In the genomic region with DNA sequence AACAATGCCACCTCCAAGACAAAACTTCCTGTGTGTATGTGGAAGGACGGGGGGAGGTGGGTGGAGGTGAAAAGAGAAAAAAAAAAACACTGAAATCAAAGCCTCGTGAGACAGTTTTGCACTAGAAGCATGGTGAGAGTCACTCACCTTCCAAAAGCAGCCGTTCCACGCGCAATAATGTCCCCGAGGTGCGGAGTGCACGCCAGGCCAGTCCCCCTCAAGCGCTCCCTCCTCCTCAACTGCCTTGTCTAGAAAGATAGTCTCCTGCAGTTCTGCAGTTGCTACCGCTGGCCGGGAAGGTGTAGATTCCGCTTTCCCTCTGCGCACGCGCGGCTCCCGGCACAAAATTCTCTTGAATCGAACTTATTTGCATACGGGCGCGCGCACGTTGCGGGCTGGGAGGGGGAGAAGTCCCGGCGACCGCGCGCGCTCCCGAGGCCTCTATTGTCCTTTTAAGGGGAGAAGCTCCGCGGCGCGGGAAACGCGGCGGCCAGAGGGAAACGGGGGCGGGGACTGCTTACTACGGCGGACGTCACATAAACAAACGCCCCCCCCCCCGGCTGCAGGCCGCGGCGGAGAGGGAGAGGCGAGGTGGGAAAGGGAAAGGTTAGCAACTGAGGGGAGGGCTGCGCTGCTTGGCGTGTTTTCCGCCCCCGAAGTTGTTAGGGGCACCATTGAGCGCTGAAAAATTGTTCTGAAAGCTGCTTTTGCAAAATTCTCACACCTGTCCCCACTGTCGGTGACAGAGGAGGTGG, we compare ENCODE assay signal across 1 cellular context.
TF ChIP-seq lines count a peak whose summit lies in the region.

A gene with protein sequence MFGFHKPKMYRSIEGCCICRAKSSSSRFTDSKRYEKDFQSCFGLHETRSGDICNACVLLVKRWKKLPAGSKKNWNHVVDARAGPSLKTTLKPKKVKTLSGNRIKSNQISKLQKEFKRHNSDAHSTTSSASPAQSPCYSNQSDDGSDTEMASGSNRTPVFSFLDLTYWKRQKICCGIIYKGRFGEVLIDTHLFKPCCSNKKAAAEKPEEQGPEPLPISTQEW (minus strand): TSS at position 274 of the 755 bp plus-strand sequence. CDS start 27,946 bp downstream, outside the sequence.

TF ChIP-seq in WTC11, 78 proteins besides CTCF, POLR2A, EP300 and RAD21 (continued from another document):
- TF ChIP-seq, protein P1, sequence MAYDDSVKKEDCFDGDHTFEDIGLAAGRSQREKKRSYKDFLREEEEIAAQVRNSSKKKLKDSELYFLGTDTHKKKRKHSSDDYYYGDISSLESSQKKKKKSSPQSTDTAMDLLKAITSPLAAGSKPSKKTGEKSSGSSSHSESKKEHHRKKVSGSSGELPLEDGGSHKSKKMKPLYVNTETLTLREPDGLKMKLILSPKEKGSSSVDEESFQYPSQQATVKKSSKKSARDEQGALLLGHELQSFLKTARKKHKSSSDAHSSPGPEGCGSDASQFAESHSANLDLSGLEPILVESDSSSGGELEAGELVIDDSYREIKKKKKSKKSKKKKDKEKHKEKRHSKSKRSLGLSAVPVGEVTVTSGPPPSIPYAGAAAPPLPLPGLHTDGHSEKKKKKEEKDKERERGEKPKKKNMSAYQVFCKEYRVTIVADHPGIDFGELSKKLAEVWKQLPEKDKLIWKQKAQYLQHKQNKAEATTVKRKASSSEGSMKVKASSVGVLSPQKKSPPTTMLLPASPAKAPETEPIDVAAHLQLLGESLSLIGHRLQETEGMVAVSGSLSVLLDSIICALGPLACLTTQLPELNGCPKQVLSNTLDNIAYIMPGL (CRISPR knock-in tag; IDR thresholded peaks at IDR 0.05), result 0 out of 2 replicates have a peak, but pooled peaks have one; percentile 12
- TF ChIP-seq NR1H2 (CRISPR knock-in tag; IDR thresholded peaks at IDR 0.05) (no peak), TEAD1 (CRISPR knock-in tag; IDR thresholded peaks at IDR 0.05) (peak; percentile 20; the same call in 1 of the 2 replicates), JUN (CRISPR knock-in tag; IDR thresholded peaks at IDR 0.05) (no peak), MYBL2 (CRISPR knock-in tag; IDR thresholded peaks at IDR 0.05) (no peak), FOXK1 (CRISPR knock-in tag; IDR thresholded peaks at IDR 0.05) (peak; percentile 85), OVOL2 (CRISPR knock-in tag; IDR thresholded peaks at IDR 0.05; ENCODE audit: borderline replicate concordance) (no peak), CREM (CRISPR knock-in tag; IDR thresholded peaks at IDR 0.05) (no peak), ZNF138 (CRISPR knock-in tag; conservative IDR thresholded peaks at IDR 0.05) (no peak), ELF4 (CRISPR knock-in tag; IDR thresholded peaks at IDR 0.05; ENCODE audit: low read depth) (no peak), ESRRA (CRISPR knock-in tag; IDR thresholded peaks at IDR 0.05; ENCODE audit: borderline replicate concordance) (no peak), SMAD3 (CRISPR knock-in tag; IDR thresholded peaks at IDR 0.05; ENCODE audit: borderline replicate concordance) (no peak), ATF1 (CRISPR knock-in tag; IDR thresholded peaks at IDR 0.05) (no peak), ZNF396 (CRISPR knock-in tag; IDR thresholded peaks at IDR 0.05; ENCODE audit: borderline replicate concordance) (no peak), ZNF121 (CRISPR knock-in tag; IDR thresholded peaks at IDR 0.05) (no peak)
- TF ChIP-seq, protein P2, sequence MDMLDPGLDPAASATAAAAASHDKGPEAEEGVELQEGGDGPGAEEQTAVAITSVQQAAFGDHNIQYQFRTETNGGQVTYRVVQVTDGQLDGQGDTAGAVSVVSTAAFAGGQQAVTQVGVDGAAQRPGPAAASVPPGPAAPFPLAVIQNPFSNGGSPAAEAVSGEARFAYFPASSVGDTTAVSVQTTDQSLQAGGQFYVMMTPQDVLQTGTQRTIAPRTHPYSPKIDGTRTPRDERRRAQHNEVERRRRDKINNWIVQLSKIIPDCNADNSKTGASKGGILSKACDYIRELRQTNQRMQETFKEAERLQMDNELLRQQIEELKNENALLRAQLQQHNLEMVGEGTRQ (CRISPR knock-in tag; IDR thresholded peaks at IDR 0.05), result no peak
- TF ChIP-seq, protein P3, sequence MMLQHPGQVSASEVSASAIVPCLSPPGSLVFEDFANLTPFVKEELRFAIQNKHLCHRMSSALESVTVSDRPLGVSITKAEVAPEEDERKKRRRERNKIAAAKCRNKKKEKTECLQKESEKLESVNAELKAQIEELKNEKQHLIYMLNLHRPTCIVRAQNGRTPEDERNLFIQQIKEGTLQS (CRISPR knock-in tag; conservative IDR thresholded peaks at IDR 0.05), result no peak
- TF ChIP-seq, protein P4, sequence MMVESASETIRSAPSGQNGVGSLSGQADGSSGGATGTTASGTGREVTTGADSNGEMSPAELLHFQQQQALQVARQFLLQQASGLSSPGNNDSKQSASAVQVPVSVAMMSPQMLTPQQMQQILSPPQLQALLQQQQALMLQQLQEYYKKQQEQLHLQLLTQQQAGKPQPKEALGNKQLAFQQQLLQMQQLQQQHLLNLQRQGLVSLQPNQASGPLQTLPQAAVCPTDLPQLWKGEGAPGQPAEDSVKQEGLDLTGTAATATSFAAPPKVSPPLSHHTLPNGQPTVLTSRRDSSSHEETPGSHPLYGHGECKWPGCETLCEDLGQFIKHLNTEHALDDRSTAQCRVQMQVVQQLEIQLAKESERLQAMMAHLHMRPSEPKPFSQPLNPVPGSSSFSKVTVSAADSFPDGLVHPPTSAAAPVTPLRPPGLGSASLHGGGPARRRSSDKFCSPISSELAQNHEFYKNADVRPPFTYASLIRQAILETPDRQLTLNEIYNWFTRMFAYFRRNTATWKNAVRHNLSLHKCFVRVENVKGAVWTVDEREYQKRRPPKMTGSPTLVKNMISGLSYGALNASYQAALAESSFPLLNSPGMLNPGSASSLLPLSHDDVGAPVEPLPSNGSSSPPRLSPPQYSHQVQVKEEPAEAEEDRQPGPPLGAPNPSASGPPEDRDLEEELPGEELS (CRISPR knock-in tag; IDR thresholded peaks at IDR 0.05), result peak; percentile 32; the same call in 1 of the 2 replicates
- TF ChIP-seq, protein P5, sequence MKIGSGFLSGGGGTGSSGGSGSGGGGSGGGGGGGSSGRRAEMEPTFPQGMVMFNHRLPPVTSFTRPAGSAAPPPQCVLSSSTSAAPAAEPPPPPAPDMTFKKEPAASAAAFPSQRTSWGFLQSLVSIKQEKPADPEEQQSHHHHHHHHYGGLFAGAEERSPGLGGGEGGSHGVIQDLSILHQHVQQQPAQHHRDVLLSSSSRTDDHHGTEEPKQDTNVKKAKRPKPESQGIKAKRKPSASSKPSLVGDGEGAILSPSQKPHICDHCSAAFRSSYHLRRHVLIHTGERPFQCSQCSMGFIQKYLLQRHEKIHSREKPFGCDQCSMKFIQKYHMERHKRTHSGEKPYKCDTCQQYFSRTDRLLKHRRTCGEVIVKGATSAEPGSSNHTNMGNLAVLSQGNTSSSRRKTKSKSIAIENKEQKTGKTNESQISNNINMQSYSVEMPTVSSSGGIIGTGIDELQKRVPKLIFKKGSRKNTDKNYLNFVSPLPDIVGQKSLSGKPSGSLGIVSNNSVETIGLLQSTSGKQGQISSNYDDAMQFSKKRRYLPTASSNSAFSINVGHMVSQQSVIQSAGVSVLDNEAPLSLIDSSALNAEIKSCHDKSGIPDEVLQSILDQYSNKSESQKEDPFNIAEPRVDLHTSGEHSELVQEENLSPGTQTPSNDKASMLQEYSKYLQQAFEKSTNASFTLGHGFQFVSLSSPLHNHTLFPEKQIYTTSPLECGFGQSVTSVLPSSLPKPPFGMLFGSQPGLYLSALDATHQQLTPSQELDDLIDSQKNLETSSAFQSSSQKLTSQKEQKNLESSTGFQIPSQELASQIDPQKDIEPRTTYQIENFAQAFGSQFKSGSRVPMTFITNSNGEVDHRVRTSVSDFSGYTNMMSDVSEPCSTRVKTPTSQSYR (CRISPR knock-in tag; IDR thresholded peaks at IDR 0.05), result no peak
- TF ChIP-seq, protein P6, sequence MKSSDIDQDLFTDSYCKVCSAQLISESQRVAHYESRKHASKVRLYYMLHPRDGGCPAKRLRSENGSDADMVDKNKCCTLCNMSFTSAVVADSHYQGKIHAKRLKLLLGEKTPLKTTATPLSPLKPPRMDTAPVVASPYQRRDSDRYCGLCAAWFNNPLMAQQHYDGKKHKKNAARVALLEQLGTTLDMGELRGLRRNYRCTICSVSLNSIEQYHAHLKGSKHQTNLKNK (CRISPR knock-in tag; IDR thresholded peaks at IDR 0.05), result no peak
- TF ChIP-seq, protein P7, sequence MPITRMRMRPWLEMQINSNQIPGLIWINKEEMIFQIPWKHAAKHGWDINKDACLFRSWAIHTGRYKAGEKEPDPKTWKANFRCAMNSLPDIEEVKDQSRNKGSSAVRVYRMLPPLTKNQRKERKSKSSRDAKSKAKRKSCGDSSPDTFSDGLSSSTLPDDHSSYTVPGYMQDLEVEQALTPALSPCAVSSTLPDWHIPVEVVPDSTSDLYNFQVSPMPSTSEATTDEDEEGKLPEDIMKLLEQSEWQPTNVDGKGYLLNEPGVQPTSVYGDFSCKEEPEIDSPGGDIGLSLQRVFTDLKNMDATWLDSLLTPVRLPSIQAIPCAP (CRISPR knock-in tag; IDR thresholded peaks at IDR 0.05), result no peak
